10 cellular contexts compared by ENCODE assay signal in genomic region chr22:20748820-20749428, GRCh38. TPM values are rescaled to one million over a fixed set of nuclear protein-coding genes. Genes with fewer than 3 reads are reported as not detected.
DNase-seq lines count a peak whose midpoint lies in the region; ATAC-seq, FAIRE-seq and TF ChIP-seq lines count a peak whose summit lies in the region.
"Had no signal": no experiment of that assay in that cellular context is flagged by ENCODE, and none has a peak within 500 bp of the region (broad histone marks: within the 10 kb centered on the region; RNA-seq: fewer than 3 reads in every experiment).

No MANE protein-coding gene starts in this region.

- H3K4me1 Mint-ChIP-seq in MCF 10A (ENCODE audit: insufficient read depth, unreplicated experiment) (peaks cover 12% of the 10 kb centered on the region), WTC11 (no peaks in the 10 kb centered on the region)

- no peaks in the 10 kb centered on the region for H3K9me1 ChIP-seq in K562 (ENCODE audit: control insufficient read depth, insufficient read depth, low read length)

- no peaks in the 10 kb centered on the region for H3K36me3 ChIP-seq in breast epithelium
- H3K36me3 ChIP-seq in K562 (ENCODE audit: control insufficient read depth, insufficient read depth, low read length): peaks cover 84% of the 10 kb centered on the region; the same call in 2 of the 3 replicates
- peaks cover 17 to 88% (median 58%) of the 10 kb centered on the region in 4 donors for H3K36me3 ChIP-seq in upper lobe of left lung

- H3K36me3 Mint-ChIP-seq in MCF 10A (ENCODE audit: insufficient read depth, unreplicated experiment): peaks cover 50% of the 10 kb centered on the region
- peaks cover 8% of the 10 kb centered on the region for H3K36me3 Mint-ChIP-seq in WTC11

- no peak for FAIRE-seq in K562 (lab: Jason Lieb, UNC)

- H2AFZ ChIP-seq in K562 (ENCODE audit: low read depth, low read length): no peak overlapping the region

- H3K4me1 ChIP-seq in breast epithelium (peaks cover 0 to 32% of the 10 kb centered on the region in 2 donors), K562 (replicated peaks in 1 of 2; ENCODE audit: control insufficient read depth in 2 of 2, insufficient read depth in 2 of 2, low read length in 2 of 2) (peaks cover 4 to 14% of the 10 kb centered on the region in 2 experiments; a peak in 3 of 5 replicates), upper lobe of left lung (peaks cover 7 to 36% (median 31%) of the 10 kb centered on the region in 4 donors)

- no peak overlapping the region for H3K4me3 ChIP-seq in breast epithelium
- H3K4me3 ChIP-seq in K562: no peak overlapping the region
- H3K4me3 ChIP-seq in upper lobe of left lung: no peak overlapping the region

- H3K4me2 ChIP-seq in K562 (ENCODE audit: insufficient read depth, low read length): no peak overlapping the region

- no peaks in the 10 kb centered on the region for H3K79me2 ChIP-seq in K562 (ENCODE audit: control insufficient read depth, insufficient read depth, low read length)

- POLR2A ChIA-PET in MCF 10A (lab: Yijun Ruan, JAX) (interaction anchor here (0.7 kb wide), 1 partner anchor 36 kb away, joined by 3 read pairs; no protein-coding TSS in a partner anchor), K562 (lab: Yijun Ruan, JAX) (interaction anchor here (0.6 to 3.7 kb wide), 8 partner anchors 8 to 237 kb away, joined by 3 to 21 read pairs (median 4); no protein-coding TSS in a partner anchor), WTC11 (lab: Charles Lee) (no interaction called here)

- CTCF ChIA-PET in MCF 10A (lab: Yijun Ruan, JAX) (interaction anchor here (0.6 to 0.7 kb wide), 2 partner anchors 8 to 326 kb away, joined by 3 read pairs; no protein-coding TSS in a partner anchor), K562 (lab: Yijun Ruan, JAX; ENCODE audit: low intra/inter-chr PET ratio) (no interaction called here), WTC11 (lab: Charles Lee) (interaction anchor here (1.1 to 2.8 kb wide), 4 partner anchors 7 to 143 kb away, joined by 4 to 14 read pairs (median 8); no protein-coding TSS in a partner anchor)

- peak in 1 of 2 donors; percentile 59 for DNase-seq in breast epithelium (ENCODE audit: low spot score in 2 of 2)
- DNase-seq in MCF 10A (ENCODE audit: unreplicated experiment): no peak
- DNase-seq in K562 (ENCODE audit: extremely low read depth in 1 of 4, low spot score in 3 of 4): no peak
- peak in 1 of 2 donors; percentile 72 for DNase-seq in upper lobe of left lung
- no peak for DNase-seq in SK-N-DZ (ENCODE audit: low spot score)
- no peak for DNase-seq in stimulated activated naive CD4-positive, alpha-beta T cell (lab: John Stamatoyannopoulos, UW)
- DNase-seq in WTC11 (ENCODE audit: low spot score): no peak
- DNase-seq: activated T-cell treated with anti-CD3 and anti-CD28 coated beads for 4 hours; CD4-positive, alpha-beta T cell had no signal

- H3K27ac Mint-ChIP-seq in MCF 10A (ENCODE audit: low read depth, unreplicated experiment) (no peak overlapping the region), WTC11 (no peak overlapping the region; the same call in 1 of the 2 replicates)
- H3K27ac Mint-ChIP-seq: CD4-positive, alpha-beta T cell had no signal

- WGBS in K562 (ENCODE audit: insufficient coverage, low coverage, missing lambda C conversion rate): 71% methylated on average over 8 of the region's 8 CpGs
- WGBS in upper lobe of left lung, 2 donors: 48 to 63% methylated on average over 8 of the region's 8 CpGs

- H3K4me3 Mint-ChIP-seq in MCF 10A (ENCODE audit: unreplicated experiment) (no peak overlapping the region), WTC11 (no peak overlapping the region)
- H3K4me3 Mint-ChIP-seq: CD4-positive, alpha-beta T cell had no signal

- intact Hi-C loops in breast epithelium (cut with DNase I; ENCODE audit: low total_unique reads) (no loop called here), MCF 10A (cut with micrococcal nuclease) (no loop called here), K562 (cut with micrococcal nuclease) (no loop called here)

- no peak for TF ChIP-seq RAD21 in K562 (CRISPR knock-in tag; conservative IDR thresholded peaks at IDR 0.05 in 1 of 2, IDR thresholded peaks at IDR 0.05 in 1 of 2)

- no peak for TF ChIP-seq EP300 in K562 (IDR thresholded peaks at IDR 0.05; ENCODE audit: low read length)
- TF ChIP-seq EP300 in upper lobe of left lung (IDR thresholded peaks at IDR 0.05): peak in 1 of 4 donors; percentile 48

- peak overlapping the region; percentile 58 to 76 for H3K27ac ChIP-seq in breast epithelium
- no peak overlapping the region for H3K27ac ChIP-seq in K562 (ENCODE audit: extremely low read depth, low read depth, low read length)
- peak overlapping the region in 3 of 4 donors; percentile 47 to 80 (median 61) for H3K27ac ChIP-seq in upper lobe of left lung

- H3K27me3 Mint-ChIP-seq in MCF 10A (ENCODE audit: insufficient read depth, unreplicated experiment) (no peaks in the 10 kb centered on the region), WTC11 (ENCODE audit: low read depth) (no peaks in the 10 kb centered on the region)
- H3K27me3 Mint-ChIP-seq: CD4-positive, alpha-beta T cell had no signal

- BruUV-seq in MCF 10A (replicated peaks; lab: Mats Ljungman, UMichigan) (no TSS peak), K562 (replicated peaks; lab: Mats Ljungman, UMichigan) (no TSS peak)

- no peaks in the 10 kb centered on the region for H3K9me3 Mint-ChIP-seq in MCF 10A (ENCODE audit: unreplicated experiment)
- H3K9me3 Mint-ChIP-seq in WTC11: no peaks in the 10 kb centered on the region
- H3K9me3 Mint-ChIP-seq: CD4-positive, alpha-beta T cell had no signal

- TF ChIP-seq POLR2A in breast epithelium (IDR thresholded peaks at IDR 0.05) (no peak), K562 (conservative IDR thresholded peaks at IDR 0.05) (no peak), upper lobe of left lung (IDR thresholded peaks at IDR 0.05) (no peak)

- ATAC-seq in HG03097 (IDR thresholded peaks at IDR 0.05; ENCODE audit: low FRiP score, unreplicated experiment) (peak; percentile 45), K562 (no peak), upper lobe of left lung (ENCODE audit: low FRiP score in 2 of 2) (peak; percentile 34 to 47), WTC11 (no peak)

- no peak for TF ChIP-seq CTCF in breast epithelium (IDR thresholded peaks at IDR 0.05)
- TF ChIP-seq CTCF in MCF 10A (IDR thresholded peaks at IDR 0.05; ENCODE audit: unreplicated experiment): no peak
- TF ChIP-seq CTCF in K562 (IDR thresholded peaks at IDR 0.05 in 2 of 3, conservative IDR thresholded peaks at IDR 0.05 in 1 of 3; ENCODE audit: insufficient read depth in 2 of 3, low read depth in 1 of 3, low read length in 3 of 3): no peak
- TF ChIP-seq CTCF in upper lobe of left lung (IDR thresholded peaks at IDR 0.05): peak in 1 of 6 experiments; percentile 13
- TF ChIP-seq CTCF in WTC11 (IDR thresholded peaks at IDR 0.05): no peak

- in situ Hi-C loops in K562 (cut with MboI): no loop called here

- H4K20me1 ChIP-seq in K562 (replicated peaks; ENCODE audit: control insufficient read depth, insufficient read depth, low read length): peaks cover 17% of the 10 kb centered on the region

- no peaks in the 10 kb centered on the region for H3K27me3 ChIP-seq in breast epithelium
- H3K27me3 ChIP-seq in K562 (ENCODE audit: control insufficient read depth in 2 of 2, insufficient read depth in 2 of 2, low read length in 2 of 2): no peaks in the 10 kb centered on the region
- no peaks in the 10 kb centered on the region for H3K27me3 ChIP-seq in upper lobe of left lung

- H3K9ac ChIP-seq in K562 (ENCODE audit: insufficient read depth in 1 of 2, low read depth in 2 of 2, low read length in 2 of 2): no peak overlapping the region

- H3K9me3 ChIP-seq in breast epithelium (no peaks in the 10 kb centered on the region), K562 (replicated peaks; ENCODE audit: control insufficient read depth, insufficient read depth, low read depth, low read length) (no peaks in the 10 kb centered on the region), upper lobe of left lung (no peaks in the 10 kb centered on the region)

TF ChIP-seq in WTC11, 78 proteins besides CTCF, POLR2A, EP300 and RAD21 (continues in another document):
- TF ChIP-seq ETV6 (CRISPR knock-in tag; IDR thresholded peaks at IDR 0.05): no peak
- TF ChIP-seq, protein P1, sequence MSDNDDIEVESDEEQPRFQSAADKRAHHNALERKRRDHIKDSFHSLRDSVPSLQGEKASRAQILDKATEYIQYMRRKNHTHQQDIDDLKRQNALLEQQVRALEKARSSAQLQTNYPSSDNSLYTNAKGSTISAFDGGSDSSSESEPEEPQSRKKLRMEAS (CRISPR knock-in tag; IDR thresholded peaks at IDR 0.05): no peak
- TF ChIP-seq, protein P2, sequence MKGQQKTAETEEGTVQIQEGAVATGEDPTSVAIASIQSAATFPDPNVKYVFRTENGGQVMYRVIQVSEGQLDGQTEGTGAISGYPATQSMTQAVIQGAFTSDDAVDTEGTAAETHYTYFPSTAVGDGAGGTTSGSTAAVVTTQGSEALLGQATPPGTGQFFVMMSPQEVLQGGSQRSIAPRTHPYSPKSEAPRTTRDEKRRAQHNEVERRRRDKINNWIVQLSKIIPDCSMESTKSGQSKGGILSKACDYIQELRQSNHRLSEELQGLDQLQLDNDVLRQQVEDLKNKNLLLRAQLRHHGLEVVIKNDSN (CRISPR knock-in tag; IDR thresholded peaks at IDR 0.05): no peak

RNA-seq across cellular contexts. Expression of gene SERPIND1, which starts 25.0 kb away (rescaled TPM):
- total RNA-seq in breast epithelium: under 1 TPM in 1 of 3 donors, not detected in 2; 0.29 TPM
- not detected in 2 replicates for total RNA-seq in MCF 10A (2022)
- not detected in 2 replicates for total RNA-seq in K562 (2011; cell fraction: chromatin; rRNA removed; ENCODE audit: low replicate concordance)
- total RNA-seq in K562 (2011; cell fraction: nucleolus; rRNA removed): not detected in 2 replicates
- not detected in 2 replicates for total RNA-seq in K562 (2011; cell fraction: nucleoplasm; rRNA removed)
- total RNA-seq in K562 (2014; rRNA removed): not detected in 2 replicates
- not detected in 2 replicates for total RNA-seq in K562 (2014; rRNA removed; fragmentation: Illumina TruSeq; extraction: Trizol)
- not detected in 2 replicates for total RNA-seq in K562 (2015; rRNA removed; fragmentation: Illumina TruSeq; extraction: Trizol)
- 0.09 and 0.22 TPM in 2 replicates for total RNA-seq in K562 (2021)
- not detected in 2 replicates for polyA plus RNA-seq in K562 (2011; rRNA removed)
- not detected in 2 replicates for polyA plus RNA-seq in K562 (2011; cell fraction: cytosol; rRNA removed)
- polyA plus RNA-seq in K562 (2011; cell fraction: nucleus; rRNA removed): not detected in 2 replicates
- polyA plus RNA-seq in K562 (2012): 0.11 and 0.16 TPM in 2 replicates
- polyA plus RNA-seq in K562 (2014; fragmentation: Illumina TruSeq; extraction: Trizol): not detected in 2 replicates
- under 1 TPM; 0.04 to 0.11 TPM for polyA plus RNA-seq in K562 (2014; fragmentation: Nextera tagmentation; extraction: Ambion mirVana)
- not detected in 2 replicates for polyA plus RNA-seq in K562 (2014; rRNA removed)
- not detected in 2 replicates for polyA minus RNA-seq in K562 (2011; rRNA and poly(A)+ RNA removed)
- polyA minus RNA-seq in K562 (2011; cell fraction: cytosol; rRNA and poly(A)+ RNA removed): 1.0 TPM in 1 of 2 replicates, not detected in the other
- polyA minus RNA-seq in K562 (2011; cell fraction: nucleus; rRNA and poly(A)+ RNA removed): not detected in 2 replicates
- 1 to 10 TPM in 1 of 6 donors, under 1 TPM in 3, not detected in 2; 0.57 to 2.6 (median 0.76) TPM for total RNA-seq in upper lobe of left lung
- not detected in 2 replicates for polyA plus RNA-seq in SK-N-DZ (2014; cell fraction: cytosol; rRNA removed)
- not detected in 2 replicates for polyA plus RNA-seq in SK-N-DZ (2014; cell fraction: nucleus; rRNA removed)
- 0.09 to 0.25 TPM (median 0.22 TPM) in 3 replicates for total RNA-seq in WTC11 (2021)
- total RNA-seq: CD4-positive, alpha-beta T cell had no signal

Comparison
In these comparisons a context has a peak if more than half of its experiments do, and no peak if none do; other contexts are left out.
1. ATAC-seq: peak in HG03097 (single experiment) and upper lobe of left lung (2 of 2); none in K562 (single experiment) and WTC11 (single experiment).